ENCODE assay signal across 17 cellular contexts in genomic region chr3:70861855-70862254, GRCh38.
DNase-seq lines count a peak whose midpoint lies in the region; ATAC-seq, FAIRE-seq and TF ChIP-seq lines count a peak whose summit lies in the region.
"Had no signal": no experiment of that assay in that cellular context is flagged by ENCODE, and none has a peak within 500 bp of the region (broad histone marks: within the 10 kb centered on the region; RNA-seq: fewer than 3 reads in every experiment).

No MANE protein-coding gene starts in this region.

- CTCF ChIA-PET in PC-3 (lab: Charles Lee) = no interaction called here

- H3K27me3 ChIP-seq in PC-3 (ENCODE audit: low read length) (no peaks in the 10 kb centered on the region), fibroblast of lung (ENCODE audit: control insufficient read depth, insufficient read depth, low read length) (no peaks in the 10 kb centered on the region), pancreas (no peaks in the 10 kb centered on the region)
- H3K27me3 ChIP-seq: BLaER1 had no signal

- H3K9me2 ChIP-seq in PC-3 (replicated peaks; ENCODE audit: low read length) = no peaks in the 10 kb centered on the region

- H4K20me1 ChIP-seq in PC-3 (ENCODE audit: low read length) (no peaks in the 10 kb centered on the region), fibroblast of lung (ENCODE audit: control insufficient read depth, extremely low read depth, insufficient read depth, low read length) (no peaks in the 10 kb centered on the region)
- H4K20me1 ChIP-seq: BLaER1 had no signal

- POLR2A ChIA-PET in PC-3 (lab: Charles Lee; ENCODE audit: unreplicated experiment) = no interaction called here

- WGBS in pancreas, 2 donors = 78 to 81% methylated on average over 2 of the region's 2 CpGs

- H2AFZ ChIP-seq in PC-3 (ENCODE audit: low read length) = no peak overlapping the region
- H2AFZ ChIP-seq in fibroblast of lung (ENCODE audit: low read length) = no peak overlapping the region

- no peak overlapping the region for H3K4me2 ChIP-seq in PC-3 (ENCODE audit: low read length)
- no peak overlapping the region for H3K4me2 ChIP-seq in fibroblast of lung (ENCODE audit: extremely low read depth, insufficient read depth, low read length)
- H3K4me2 ChIP-seq: BLaER1 had no signal

- BruUV-seq in PC-3 (replicated peaks; lab: Mats Ljungman, UMichigan) = no TSS peak

- H3K79me2 ChIP-seq in PC-3 (ENCODE audit: low read length) (no peaks in the 10 kb centered on the region), fibroblast of lung (ENCODE audit: control insufficient read depth, insufficient read depth, low read length) (no peaks in the 10 kb centered on the region)

- no peak for FAIRE-seq in pancreas (lab: Jason Lieb, UNC)
- FAIRE-seq: colon had no signal

- H3K36me3 ChIP-seq in PC-3 (ENCODE audit: low read depth, low read length) = no peaks in the 10 kb centered on the region
- H3K36me3 ChIP-seq in fibroblast of lung (ENCODE audit: control insufficient read depth, insufficient read depth, low read length) = no peaks in the 10 kb centered on the region
- no peaks in the 10 kb centered on the region for H3K36me3 ChIP-seq in pancreas
- H3K36me3 ChIP-seq: BLaER1 had no signal

- intact Hi-C loops in PC-3 (cut with micrococcal nuclease) = no loop called here
- intact Hi-C loops in pancreas (cut with DNase I) = no loop called here

- H3K9me3 ChIP-seq in PC-3 (ENCODE audit: low read length) (no peaks in the 10 kb centered on the region), fibroblast of lung (ENCODE audit: control insufficient read depth, insufficient read depth, low read depth, low read length) (no peaks in the 10 kb centered on the region), pancreas (no peaks in the 10 kb centered on the region)
- H3K9me3 ChIP-seq: BLaER1 had no signal

- H3K27ac ChIP-seq in PC-3 (ENCODE audit: low read length) = peak overlapping the region; percentile 46
- peak overlapping the region; percentile 13 for H3K27ac ChIP-seq in fibroblast of lung (ENCODE audit: insufficient read depth, low read length)
- no peak overlapping the region for H3K27ac ChIP-seq in pancreas
- H3K27ac ChIP-seq: BLaER1, RWPE1 had no signal

- no peaks in the 10 kb centered on the region for H3F3A ChIP-seq in PC-3 (ENCODE audit: low read length, unreplicated experiment)

- H3K4me1 ChIP-seq in PC-3 (ENCODE audit: insufficient read depth, low read length) = peaks cover 23% of the 10 kb centered on the region
- H3K4me1 ChIP-seq in fibroblast of lung (ENCODE audit: control insufficient read depth, extremely low read depth, insufficient read depth, low read length) = peaks cover 10% of the 10 kb centered on the region
- no peaks in the 10 kb centered on the region for H3K4me1 ChIP-seq in pancreas
- H3K4me1 ChIP-seq: BLaER1 had no signal

- H3K4me3 ChIP-seq in AG10803 (ENCODE audit: low read length) (no peak overlapping the region), PC-3 (ENCODE audit: low read length) (no peak overlapping the region), fibroblast of lung (replicated peaks in 1 of 4; ENCODE audit: control extremely low read depth in 1 of 4, insufficient read depth in 1 of 4, low read depth in 3 of 4, low read length in 4 of 4) (no peak overlapping the region), pancreas (no peak overlapping the region)
- H3K4me3 ChIP-seq: BLaER1 had no signal

- peak; percentile 59 for DNase-seq in AG10803 (ENCODE audit: low read depth)
- DNase-seq in PC-3 = peak; percentile 33
- DNase-seq in fibroblast of lung (ENCODE audit: low read depth in 2 of 2) = peak; percentile 63 to 93
- no peak for DNase-seq in pancreas
- no peak for DNase-seq in stimulated activated CD4-positive, alpha-beta T cell treated with anti-CD3 and anti-CD28 coated beads, Interleukin-2, amount 100 ng/mL, for 48 hours
- no peak for DNase-seq in GOT3 (lab: John Stamatoyannopoulos, UW)
- DNase-seq: activated CD4-positive, alpha-beta T cell treated with anti-CD3 and anti-CD28 coated beads for 1 hour; DMS79; naive thymus-derived CD8-positive, alpha-beta T cell; NCI-H187; NCI-H524 treated with DMSO at 0.1 percent for 48 hours; stimulated activated CD4-positive, alpha-beta T cell treated with anti-CD3 and anti-CD28 coated beads, Interleukin-4, amount 100 ng/mL, for 24 hours had no signal

- no peak overlapping the region for H3K9ac ChIP-seq in PC-3 (ENCODE audit: low read length)
- H3K9ac ChIP-seq in fibroblast of lung (ENCODE audit: insufficient read depth, low read length) = no peak overlapping the region
- H3K9ac ChIP-seq: BLaER1 had no signal

- ATAC-seq in PC-3 (peak; percentile 27; the same call in 1 of the 2 replicates), pancreas (peak in 3 of 4 donors; percentile 21 to 60 (median 52)), HG03460 (IDR thresholded peaks at IDR 0.05; ENCODE audit: unreplicated experiment) (no peak), GM21526 (IDR thresholded peaks at IDR 0.05; ENCODE audit: low FRiP score, unreplicated experiment) (no peak)
- ATAC-seq: naive thymus-derived CD8-positive, alpha-beta T cell had no signal

- TF ChIP-seq CTCF in AG10803 (conservative IDR thresholded peaks at IDR 0.05; ENCODE audit: low read length) (no peak), PC-3 (conservative IDR thresholded peaks at IDR 0.05; ENCODE audit: low read depth, low read length) (no peak), fibroblast of lung (conservative IDR thresholded peaks at IDR 0.05 in 1 of 2, IDR thresholded peaks at IDR 0.05 in 1 of 2; ENCODE audit: low read depth in 1 of 2, low read length in 2 of 2) (no peak), pancreas (IDR thresholded peaks at IDR 0.05) (no peak)

Comparison
In these comparisons a context has a peak if more than half of its experiments do, and no peak if none do; other contexts are left out.
1. DNase-seq: peak in AG10803 (single experiment), PC-3 (single experiment) and fibroblast of lung (2 of 2); none in pancreas (0 of 6), stimulated activated CD4-positive, alpha-beta T cell treated with anti-CD3 and anti-CD28 coated beads, Interleukin-2, amount 100 ng/mL, for 48 hours (0 of 2) and GOT3 (single experiment).
2. ATAC-seq: peak in PC-3 (single experiment) and pancreas (3 of 4); none in HG03460 (single experiment) and GM21526 (single experiment).
3. H3K27ac ChIP-seq: peak in PC-3 (single experiment) and fibroblast of lung (single experiment); none in pancreas (0 of 4).